Comparison of ENCODE assay signal across 8 cellular contexts in the genomic region with DNA sequence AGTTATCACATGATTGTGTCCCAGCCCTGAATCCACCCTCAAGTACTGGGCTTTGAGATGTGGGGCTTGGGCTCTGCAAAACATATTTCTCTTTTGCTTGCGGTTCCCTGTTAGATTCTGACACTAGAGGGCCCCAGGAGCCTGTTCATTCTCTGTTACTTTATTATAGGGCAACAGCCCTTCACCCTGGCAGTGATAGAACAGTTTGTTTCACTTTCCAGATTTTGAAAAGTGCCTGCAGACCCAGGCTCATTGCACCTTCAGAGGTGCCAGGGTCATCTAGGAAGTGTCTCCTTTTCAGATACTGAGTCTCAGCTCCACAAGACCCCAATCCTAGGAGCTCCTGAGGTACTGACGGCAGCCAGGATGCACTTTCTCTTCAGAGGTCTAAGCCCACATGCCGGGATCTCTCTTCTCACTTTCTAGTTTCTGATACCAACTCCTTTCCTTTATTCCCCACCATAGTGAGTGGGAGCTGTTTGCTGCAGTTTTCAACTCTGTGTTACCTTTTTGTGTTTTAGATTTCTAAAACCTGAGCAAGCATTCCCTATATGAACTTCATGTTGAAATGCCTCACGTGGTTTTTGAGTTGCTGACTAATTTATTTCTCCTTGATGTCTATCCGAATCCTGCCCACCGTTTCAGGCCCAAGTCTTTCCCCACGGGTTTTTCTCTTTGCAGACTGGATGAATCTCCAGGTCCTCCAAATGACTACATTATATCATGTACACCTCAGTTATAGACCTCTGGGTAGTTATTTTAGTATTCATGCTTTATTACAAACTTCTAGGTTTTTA. TPM values are rescaled to one million over a fixed set of nuclear protein-coding genes. Genes with fewer than 3 reads are reported as not detected.
DNase-seq lines count a peak whose midpoint lies in the region; ATAC-seq and TF ChIP-seq lines count a peak whose summit lies in the region.

No MANE protein-coding gene starts in this region.

- H3K9me3 Mint-ChIP-seq in activated naive CD4-positive, alpha-beta T cell treated with anti-CD3 and anti-CD28 coated beads, Interleukin-2, amount 50 U/mL, for 72 hours: no peaks in the 10 kb centered on the region

- DNase-seq in DMS 273 (lab: John Stamatoyannopoulos, UW; ENCODE audit: unreplicated experiment) (peak; percentile 84), MG63 (peak; percentile 27), SJCRH30 (peak; percentile 53 to 77), Right ventricle myocardium superior (no peak), retina (peak; percentile 50), lower leg skin (ENCODE audit: low spot score in 2 of 2) (no peak)
- DNase-seq in activated naive CD4-positive, alpha-beta T cell treated with anti-CD3 and anti-CD28 coated beads, Interleukin-2, amount 50 U/mL, for 72 hours (ENCODE audit: low spot score in 2 of 2): peak in 1 of 2 donors; percentile 52

- H3K27ac ChIP-seq in SJCRH30: no peak overlapping the region

- intact Hi-C loops in Right ventricle myocardium superior (cut with DNase I): loop anchor here (2.0 kb wide), 1 partner anchor 471 kb away; no protein-coding TSS in a partner anchor
- intact Hi-C loops in lower leg skin (cut with DNase I; ENCODE audit: low total_unique reads): loop anchor here (10.0 kb wide), 1 partner anchor 477 kb away; no protein-coding TSS in a partner anchor

- no peaks in the 10 kb centered on the region for H3K36me3 ChIP-seq in MG63
- H3K36me3 ChIP-seq in SJCRH30: no peaks in the 10 kb centered on the region

- no peaks in the 10 kb centered on the region for H3K4me1 ChIP-seq in SJCRH30

- H3K27me3 ChIP-seq in MG63 (no peaks in the 10 kb centered on the region), SJCRH30 (no peaks in the 10 kb centered on the region)

- no peak for TF ChIP-seq CTCF in lower leg skin (IDR thresholded peaks at IDR 0.05)

- H3K27ac Mint-ChIP-seq in activated naive CD4-positive, alpha-beta T cell treated with anti-CD3 and anti-CD28 coated beads, Interleukin-2, amount 50 U/mL, for 72 hours: peak overlapping the region in 1 of 2 donors; percentile 38

- ATAC-seq in GM21447 (IDR thresholded peaks at IDR 0.05; ENCODE audit: unreplicated experiment): peak; percentile 63
- ATAC-seq in activated naive CD4-positive, alpha-beta T cell treated with anti-CD3 and anti-CD28 coated beads, Interleukin-2, amount 50 U/mL, for 72 hours: peak; percentile 92 to 93
- ATAC-seq in Right ventricle myocardium superior (ENCODE audit: poor library complexity): peak; percentile 74

- H3K4me3 ChIP-seq in MG63 (peak overlapping the region; percentile 41), SJCRH30 (no peak overlapping the region), lower leg skin (ENCODE audit: low read depth, poor library complexity, severe bottlenecking) (no peak overlapping the region)

- TF ChIP-seq POLR2A in lower leg skin (IDR thresholded peaks at IDR 0.05): no peak

- H3K9me3 ChIP-seq in MG63 (no peaks in the 10 kb centered on the region), SJCRH30 (replicated peaks) (no peaks in the 10 kb centered on the region)

- no peaks in the 10 kb centered on the region for H3K36me3 Mint-ChIP-seq in activated naive CD4-positive, alpha-beta T cell treated with anti-CD3 and anti-CD28 coated beads, Interleukin-2, amount 50 U/mL, for 72 hours

- 53 to 55% methylated on average over 7 of the region's 7 CpGs for WGBS in lower leg skin, 2 donors

RNA-seq across cellular contexts. Expression of a gene that starts 10.9 kb away (rescaled TPM):
- total RNA-seq in MG63 (2014; rRNA removed; shearing (Covaris generic); ENCODE audit: low replicate concordance): 21.8 and 22.6 TPM in 2 replicates
- 26.6 and 30.7 TPM in 2 replicates for total RNA-seq in SJCRH30 (2014; rRNA removed; shearing (Covaris generic))
- 10 to 100 TPM; 20.3 to 28.2 TPM for total RNA-seq in activated naive CD4-positive, alpha-beta T cell treated with anti-CD3 and anti-CD28 coated beads, Interleukin-2, amount 50 U/mL, for 72 hours
- total RNA-seq in Right ventricle myocardium superior (7.4 TPM), lower leg skin (10 to 100 TPM; 22.0 to 25.7 (median 24.2) TPM)

RNA-seq across cellular contexts. Expression of a gene that starts 51.9 kb away (rescaled TPM):
- total RNA-seq in MG63 (2014; rRNA removed; shearing (Covaris generic); ENCODE audit: low replicate concordance): 9.1 and 11.8 TPM in 2 replicates
- total RNA-seq in SJCRH30 (2014; rRNA removed; shearing (Covaris generic)): 28.3 and 31.2 TPM in 2 replicates
- 10 to 100 TPM; 10.2 to 13.8 TPM for total RNA-seq in activated naive CD4-positive, alpha-beta T cell treated with anti-CD3 and anti-CD28 coated beads, Interleukin-2, amount 50 U/mL, for 72 hours
- total RNA-seq in Right ventricle myocardium superior: 13.2 TPM
- total RNA-seq in lower leg skin: 10 to 100 TPM in 1 of 4 donors, 1 to 10 TPM in 3; 9.0 to 23.4 (median 9.2) TPM

Comparison
In these comparisons a context has a peak if more than half of its experiments do, and no peak if none do; other contexts are left out.
1. DNase-seq: peak in DMS 273 (single experiment), MG63 (single experiment), SJCRH30 (2 of 2) and retina (single experiment); none in Right ventricle myocardium superior (single experiment) and lower leg skin (0 of 2).
2. Peak in every context shown above with its lines, with median percentiles within 50 percentile points of each other: ATAC-seq.